In genomic region chr7:106329971-106330733, GRCh38 we compare ENCODE assay signal across 11 cellular contexts. TPM values are rescaled to one million over a fixed set of nuclear protein-coding genes. Genes with fewer than 3 reads are reported as not detected.
DNase-seq lines count a peak whose midpoint lies in the region; ATAC-seq, FAIRE-seq and TF ChIP-seq lines count a peak whose summit lies in the region.
"Had no signal": no experiment of that assay in that cellular context is flagged by ENCODE, and none has a peak within 500 bp of the region (broad histone marks: within the 10 kb centered on the region; RNA-seq: fewer than 3 reads in every experiment).

No MANE protein-coding gene starts in this region.

- H3K27me3 Mint-ChIP-seq in activated CD4-positive, alpha-beta T cell treated with anti-CD3 and anti-CD28 coated beads, Interleukin-2, amount 10 ng/mL, durations not matched to agents 7 days and 5 days, result no peaks in the 10 kb centered on the region

- no peaks in the 10 kb centered on the region for H4K20me1 ChIP-seq in IMR-90 (ENCODE audit: insufficient read depth, low read length)

- no peak overlapping the region; the same call in 1 of the 2 replicates for H3K9ac ChIP-seq in IMR-90 (ENCODE audit: low read depth, low read length)

- CTCF ChIA-PET in activated CD4-positive, alpha-beta T cell treated with anti-CD3 and anti-CD28 coated beads, Interleukin-2, amount 10 ng/mL, durations not matched to agents 7 days and 5 days (lab: Charles Lee), result interaction anchor here (1.0 kb wide), 1 partner anchor 43 kb away, joined by 3 read pairs; no protein-coding TSS in a partner anchor
- CTCF ChIA-PET in IMR-90 (lab: Yijun Ruan, JAX), result interaction anchor here (0.6 kb wide), 1 partner anchor 1238 kb away, joined by 3 read pairs; no protein-coding TSS in a partner anchor

- peak overlapping the region; percentile 56; the same call in 1 of the 2 replicates for H4K5ac ChIP-seq in IMR-90 (ENCODE audit: low read depth, low read length)

- peak overlapping the region; percentile 60 for H2BK120ac ChIP-seq in IMR-90 (ENCODE audit: low read depth, low read length)

- peak overlapping the region; percentile 38; the same call in 1 of the 2 replicates for H4K91ac ChIP-seq in IMR-90 (ENCODE audit: insufficient read depth, low read depth, low read length)

- peak overlapping the region; percentile 23 for H3K4ac ChIP-seq in IMR-90 (ENCODE audit: low read depth, low read length)

- H3K27ac Mint-ChIP-seq in activated CD4-positive, alpha-beta T cell treated with anti-CD3 and anti-CD28 coated beads, Interleukin-2, amount 10 ng/mL, durations not matched to agents 7 days and 5 days, result no peak overlapping the region

- no peaks in the 10 kb centered on the region for H3K4me1 Mint-ChIP-seq in activated CD4-positive, alpha-beta T cell treated with anti-CD3 and anti-CD28 coated beads, Interleukin-2, amount 10 ng/mL, durations not matched to agents 7 days and 5 days

- H3K79me1 ChIP-seq in IMR-90 (ENCODE audit: low read depth in 1 of 2, low read length in 2 of 2), result no peaks in the 10 kb centered on the region

- no peak for TF ChIP-seq RAD21 in IMR-90 (IDR thresholded peaks at IDR 0.05; ENCODE audit: low read length)

- H3K9me3 ChIP-seq in IMR-90 (ENCODE audit: control insufficient read depth, insufficient read depth, low read length), result no peaks in the 10 kb centered on the region
- no peaks in the 10 kb centered on the region for H3K9me3 ChIP-seq in pancreas

- intact Hi-C loops in IMR-90 (cut with micrococcal nuclease) (no loop called here), pancreas (cut with DNase I) (no loop called here)

- peak overlapping the region in 1 of 2 experiments; percentile 26; a peak in 1 of 4 replicates for H4K8ac ChIP-seq in IMR-90 (ENCODE audit: low read depth in 2 of 2, low read length in 2 of 2)

- peak overlapping the region; percentile 64 for H2AK5ac ChIP-seq in IMR-90 (ENCODE audit: low read depth, low read length)

- no peak overlapping the region for H2AK9ac ChIP-seq in IMR-90 (replicated peaks; ENCODE audit: low read depth, low read length, poor library complexity)

- in situ Hi-C loops in IMR-90 (cut with MboI; ENCODE audit: low sequenced_read_pairs), result no loop called here

- 0 out of 2 replicates have a peak, but pooled peaks cover 5% of the 10 kb centered on the region for H3K9me1 ChIP-seq in IMR-90 (ENCODE audit: insufficient read depth, low read length)

- TF ChIP-seq CTCF in IMR-90 (conservative IDR thresholded peaks at IDR 0.05; ENCODE audit: low read depth, low read length) (no peak), coronary artery (IDR thresholded peaks at IDR 0.05) (no peak), pancreas (IDR thresholded peaks at IDR 0.05) (no peak)

- POLR2A ChIA-PET in activated CD4-positive, alpha-beta T cell treated with anti-CD3 and anti-CD28 coated beads, Interleukin-2, amount 10 ng/mL, durations not matched to agents 7 days and 5 days (lab: Charles Lee), result no interaction called here
- POLR2A ChIA-PET in IMR-90 (lab: Charles Lee; ENCODE audit: unreplicated experiment), result no interaction called here

- H3K4me2 ChIP-seq in IMR-90 (ENCODE audit: low read depth, low read length), result peak overlapping the region; percentile 20

- ATAC-seq in IMR-90 (ENCODE audit: low read depth) (peak; percentile 89), pancreas (peak in 3 of 4 donors; percentile 40 to 87 (median 71))
- ATAC-seq: left lobe of liver had no signal

- 0 out of 2 replicates have a peak overlapping the region, but pooled peaks have one; percentile 3 for H3K14ac ChIP-seq in IMR-90 (replicated peaks; ENCODE audit: low read depth, low read length)

- no peak overlapping the region for H3K4me3 Mint-ChIP-seq in activated CD4-positive, alpha-beta T cell treated with anti-CD3 and anti-CD28 coated beads, Interleukin-2, amount 10 ng/mL, durations not matched to agents 7 days and 5 days

- no peak overlapping the region for H2BK5ac ChIP-seq in IMR-90 (ENCODE audit: low read depth, low read length, poor library complexity, severe bottlenecking)

- no TSS peak for BruUV-seq in IMR-90 (replicated peaks; lab: Mats Ljungman, UMichigan)

- no peaks in the 10 kb centered on the region for H3K36me3 ChIP-seq in IMR-90 (ENCODE audit: control insufficient read depth, insufficient read depth, low read length)
- no peaks in the 10 kb centered on the region for H3K36me3 ChIP-seq in pancreas

- H3K4me3 ChIP-seq in IMR-90 (ENCODE audit: insufficient read depth, low read depth, low read length), result no peak overlapping the region
- H3K4me3 ChIP-seq in coronary artery, result no peak overlapping the region
- H3K4me3 ChIP-seq in pancreas, result no peak overlapping the region

- no peak overlapping the region for H3K23ac ChIP-seq in IMR-90 (ENCODE audit: low read depth, low read length)

- dilution Hi-C loops in IMR-90 (cut with HindIII; ENCODE audit: low sequenced_read_pairs, unreplicated experiment), result no loop called here

- peak overlapping the region; percentile 62; the same call in 1 of the 3 replicates for H2BK15ac ChIP-seq in IMR-90 (ENCODE audit: low read depth, low read length)

- H3K4me1 ChIP-seq in IMR-90 (ENCODE audit: control insufficient read depth, insufficient read depth, low read length), result peaks cover 13% of the 10 kb centered on the region
- H3K4me1 ChIP-seq in pancreas, result peaks cover 0 to 4% (median 0%) of the 10 kb centered on the region in 3 donors

- H3K27ac ChIP-seq in IMR-90 (ENCODE audit: insufficient read depth, low read length), result no peak overlapping the region
- H3K27ac ChIP-seq in coronary artery, result peak overlapping the region; percentile 46 to 58
- peak overlapping the region in 2 of 4 donors; percentile 55 to 66 for H3K27ac ChIP-seq in pancreas

- DNase-seq in activated CD4-positive, alpha-beta T cell treated with anti-CD3 and anti-CD28 coated beads for 48 hours, result peak; percentile 21
- no peak for DNase-seq in activated CD4-positive, alpha-beta T cell treated with anti-CD3 and anti-CD28 coated beads, Interleukin-2, amount 10 ng/mL, durations not matched to agents 7 days and 5 days
- DNase-seq in IMR-90 (peak; percentile 79), coronary artery (ENCODE audit: low spot score) (no peak), pancreas (no peak), medulla oblongata (ENCODE audit: extremely low spot score) (no peak), NCI-H748 (lab: John Stamatoyannopoulos, UW; ENCODE audit: unreplicated experiment) (no peak)
- DNase-seq in central memory CD4-positive, alpha-beta T cell, result no peak
- DNase-seq: activated gamma-delta T cell, NCI-H1105 had no signal

- no peak overlapping the region for H3K56ac ChIP-seq in IMR-90 (ENCODE audit: extremely low read depth, insufficient read depth, low read length)

- H3K9me3 Mint-ChIP-seq in activated CD4-positive, alpha-beta T cell treated with anti-CD3 and anti-CD28 coated beads, Interleukin-2, amount 10 ng/mL, durations not matched to agents 7 days and 5 days, result peaks cover 7% of the 10 kb centered on the region

- no peaks in the 10 kb centered on the region for H3K27me3 ChIP-seq in IMR-90 (ENCODE audit: control insufficient read depth, insufficient read depth, low read length)
- H3K27me3 ChIP-seq in pancreas, result no peaks in the 10 kb centered on the region

- no peak for FAIRE-seq in pancreas (lab: Jason Lieb, UNC)

- H3K36me3 Mint-ChIP-seq in activated CD4-positive, alpha-beta T cell treated with anti-CD3 and anti-CD28 coated beads, Interleukin-2, amount 10 ng/mL, durations not matched to agents 7 days and 5 days (ENCODE audit: low read depth), result no peaks in the 10 kb centered on the region

- TF ChIP-seq POLR2A in IMR-90 (IDR thresholded peaks at IDR 0.05; ENCODE audit: low read depth, low read length), result no peak

- H2AFZ ChIP-seq in IMR-90 (replicated peaks; ENCODE audit: low read length, poor library complexity), result no peak overlapping the region

- peak overlapping the region; percentile 32 for H3K18ac ChIP-seq in IMR-90 (ENCODE audit: low read depth, low read length)

- H2BK20ac ChIP-seq in IMR-90 (ENCODE audit: low read depth, low read length), result peak overlapping the region; percentile 66; the same call in 1 of the 2 replicates

TF ChIP-seq in IMR-90, 13 proteins besides CTCF, POLR2A, EP300 and RAD21 (continues in another document):
- TF ChIP-seq BHLHE40 (IDR thresholded peaks at IDR 0.05; ENCODE audit: low read depth, low read length), result no peak; the same call in 1 of the 2 replicates
- peak; percentile 39; the same call in 1 of the 2 replicates for TF ChIP-seq MAFK (IDR thresholded peaks at IDR 0.05; ENCODE audit: low read depth, low read length)
- TF ChIP-seq FOS (IDR thresholded peaks at IDR 0.05; ENCODE audit: low read depth, low read length), result peak; percentile 71
- TF ChIP-seq NFE2L2 (IDR thresholded peaks at IDR 0.05; ENCODE audit: low read depth, low read length), result no peak; the same call in 1 of the 2 replicates
- no peak for TF ChIP-seq USF2 (IDR thresholded peaks at IDR 0.05; ENCODE audit: low read depth, low read length)
- no peak for TF ChIP-seq RFX5 (IDR thresholded peaks at IDR 0.05; ENCODE audit: low read depth, low read length)
- no peak for TF ChIP-seq SMC3 (IDR thresholded peaks at IDR 0.05; ENCODE audit: low read depth, low read length)
- TF ChIP-seq, protein P1, sequence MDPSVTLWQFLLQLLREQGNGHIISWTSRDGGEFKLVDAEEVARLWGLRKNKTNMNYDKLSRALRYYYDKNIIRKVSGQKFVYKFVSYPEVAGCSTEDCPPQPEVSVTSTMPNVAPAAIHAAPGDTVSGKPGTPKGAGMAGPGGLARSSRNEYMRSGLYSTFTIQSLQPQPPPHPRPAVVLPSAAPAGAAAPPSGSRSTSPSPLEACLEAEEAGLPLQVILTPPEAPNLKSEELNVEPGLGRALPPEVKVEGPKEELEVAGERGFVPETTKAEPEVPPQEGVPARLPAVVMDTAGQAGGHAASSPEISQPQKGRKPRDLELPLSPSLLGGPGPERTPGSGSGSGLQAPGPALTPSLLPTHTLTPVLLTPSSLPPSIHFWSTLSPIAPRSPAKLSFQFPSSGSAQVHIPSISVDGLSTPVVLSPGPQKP (IDR thresholded peaks at IDR 0.05; ENCODE audit: borderline replicate concordance, low read depth, low read length), result no peak
- no peak for TF ChIP-seq MXI1 (IDR thresholded peaks at IDR 0.05; ENCODE audit: borderline replicate concordance, low read depth, low read length)

RNA-seq across cellular contexts. Expression of gene NAMPT, which starts 45.4 kb away (rescaled TPM):
- 10 to 100 TPM; 58.7 to 70.8 TPM for total RNA-seq in activated CD4-positive, alpha-beta T cell treated with anti-CD3 and anti-CD28 coated beads, Interleukin-2, amount 10 ng/mL, durations not matched to agents 7 days and 5 days
- 31.7 and 45.3 TPM in 2 replicates for total RNA-seq in IMR-90 (2012; rRNA removed)
- 10.4 and 13.3 TPM in 2 replicates for polyA plus RNA-seq in IMR-90 (2012; rRNA removed)
- 1.8 and 18.5 TPM in 2 replicates for polyA plus RNA-seq in IMR-90 (2012; cell fraction: cytosol; rRNA removed)
- 1.7 and 34.1 TPM in 2 replicates for polyA plus RNA-seq in IMR-90 (2012; cell fraction: nucleus; rRNA removed; ENCODE audit: low replicate concordance)
- 100 to 1,000 TPM in 2 of 6 donors, 10 to 100 TPM in 4; 35.7 to 127 (median 67.4) TPM for total RNA-seq in pancreas
- 10 to 100 TPM; 24.5 to 56.9 TPM for polyA plus RNA-seq in pancreas

Comparison
In these comparisons a context has a peak if more than half of its experiments do, and no peak if none do; other contexts are left out.
1. DNase-seq: peak in activated CD4-positive, alpha-beta T cell treated with anti-CD3 and anti-CD28 coated beads for 48 hours (single experiment) and IMR-90 (single experiment); none in activated CD4-positive, alpha-beta T cell treated with anti-CD3 and anti-CD28 coated beads, Interleukin-2, amount 10 ng/mL, durations not matched to agents 7 days and 5 days (single experiment), coronary artery (single experiment), pancreas (0 of 6), medulla oblongata (single experiment), NCI-H748 (single experiment) and central memory CD4-positive, alpha-beta T cell (single experiment).